In genomic region chr10:12252882-12253546, GRCh38 we compare ENCODE assay signal across 9 cellular contexts. TPM values are rescaled to one million over a fixed set of nuclear protein-coding genes. Genes with fewer than 3 reads are reported as not detected.
DNase-seq lines count a peak whose midpoint lies in the region; ATAC-seq and TF ChIP-seq lines count a peak whose summit lies in the region.
"Had no signal": no experiment of that assay in that cellular context is flagged by ENCODE, and none has a peak within 500 bp of the region (broad histone marks: within the 10 kb centered on the region; RNA-seq: fewer than 3 reads in every experiment).

No MANE protein-coding gene starts in this region.

- H3K79me2 ChIP-seq in DOHH2 (ENCODE audit: control insufficient read depth, low read length), result no peaks in the 10 kb centered on the region

- no peak overlapping the region for H3K4me3 ChIP-seq in DOHH2 (ENCODE audit: low read length)
- no peak overlapping the region for H3K4me3 ChIP-seq in ascending aorta

- no peak overlapping the region for H3K4me2 ChIP-seq in DOHH2 (ENCODE audit: low read length)

- no peaks in the 10 kb centered on the region for H4K20me1 ChIP-seq in DOHH2 (ENCODE audit: control insufficient read depth, insufficient read depth, low read depth, low read length)

- no peaks in the 10 kb centered on the region for H3K9me3 ChIP-seq in DOHH2 (ENCODE audit: control insufficient read depth, insufficient read depth, low read length)
- no peaks in the 10 kb centered on the region for H3K9me3 ChIP-seq in ascending aorta

- H3K27ac ChIP-seq in DOHH2 (ENCODE audit: low read depth, low read length) (no peak overlapping the region), ascending aorta (no peak overlapping the region)

- no peaks in the 10 kb centered on the region for H3K9me2 ChIP-seq in DOHH2 (replicated peaks; ENCODE audit: control insufficient read depth, low read length)

- H3F3A ChIP-seq in DOHH2 (ENCODE audit: control insufficient read depth, insufficient read depth), result peaks cover 13% of the 10 kb centered on the region

- H3K27me3 ChIP-seq in DOHH2 (ENCODE audit: control insufficient read depth, low read length), result no peaks in the 10 kb centered on the region
- no peaks in the 10 kb centered on the region for H3K27me3 ChIP-seq in ascending aorta

- peak; percentile 65 for TF ChIP-seq CTCF in DOHH2 (IDR thresholded peaks at IDR 0.05; ENCODE audit: low read depth, low read length, poor library complexity, severe bottlenecking)
- no peak for TF ChIP-seq CTCF in ascending aorta (IDR thresholded peaks at IDR 0.05)

- H3K36me3 ChIP-seq in DOHH2 (ENCODE audit: control insufficient read depth, low read length), result peaks cover 21% of the 10 kb centered on the region
- peaks cover 19 to 26% of the 10 kb centered on the region in 2 donors for H3K36me3 ChIP-seq in ascending aorta

- no peaks in the 10 kb centered on the region for H3K4me1 ChIP-seq in DOHH2 (ENCODE audit: control insufficient read depth, low read length)
- H3K4me1 ChIP-seq in ascending aorta, result no peaks in the 10 kb centered on the region

- ATAC-seq in GM21576 (IDR thresholded peaks at IDR 0.05; ENCODE audit: unreplicated experiment) (peak; percentile 58), HG03025 (IDR thresholded peaks at IDR 0.05; ENCODE audit: low FRiP score, unreplicated experiment) (no peak)

- intact Hi-C loops in ascending aorta (cut with DNase I), result no loop called here

- DNase-seq in RPMI7951 (ENCODE audit: low read depth) (peak; percentile 7), iPS-NIHi11 (ENCODE audit: low spot score) (peak; percentile 64), ascending aorta (ENCODE audit: low spot score in 2 of 2) (no peak), NCI-H2107 treated with DMSO at 0.1 percent for 48 hours (lab: John Stamatoyannopoulos, UW; ENCODE audit: unreplicated experiment) (no peak)
- DNase-seq in activated T-cell treated with anti-CD3 and anti-CD28 coated beads, Interleukin-2, amount 50 U/mL, for 1 hour, result no peak
- DNase-seq: activated naive CD8-positive, alpha-beta T cell treated with anti-CD3 and anti-CD28 coated beads, Interleukin-2, amount 10 ng/mL, durations not matched to agents 7 days and 5 days had no signal

RNA-seq across cellular contexts. Expression of gene CDC123, which starts 57.0 kb away (rescaled TPM):
- total RNA-seq in RPMI7951 (2014; rRNA removed; shearing (Covaris generic)), result 217 and 219 TPM in 2 replicates
- 33.2 TPM for total RNA-seq in ascending aorta

RNA-seq across cellular contexts. Expression of gene NUDT5, which starts 57.3 kb away (rescaled TPM):
- total RNA-seq in RPMI7951 (2014; rRNA removed; shearing (Covaris generic)), result 176 and 209 TPM in 2 replicates
- 10.2 TPM for total RNA-seq in ascending aorta

Comparison
In these comparisons a context has a peak if more than half of its experiments do, and no peak if none do; other contexts are left out.
1. DNase-seq: peak in RPMI7951 (single experiment) and iPS-NIHi11 (single experiment); none in activated T-cell treated with anti-CD3 and anti-CD28 coated beads, Interleukin-2, amount 50 U/mL, for 1 hour (single experiment), ascending aorta (0 of 2) and NCI-H2107 treated with DMSO at 0.1 percent for 48 hours (single experiment).
2. RNA of gene NUDT5, which starts 57.3 kb away (total RNA-seq): 176 to 209 TPM in RPMI7951; 10.2 TPM in ascending aorta (single experiment); every median in the first group is over 10 times any median in the second.